ENCODE assay signal across 9 cellular contexts in the genomic region with DNA sequence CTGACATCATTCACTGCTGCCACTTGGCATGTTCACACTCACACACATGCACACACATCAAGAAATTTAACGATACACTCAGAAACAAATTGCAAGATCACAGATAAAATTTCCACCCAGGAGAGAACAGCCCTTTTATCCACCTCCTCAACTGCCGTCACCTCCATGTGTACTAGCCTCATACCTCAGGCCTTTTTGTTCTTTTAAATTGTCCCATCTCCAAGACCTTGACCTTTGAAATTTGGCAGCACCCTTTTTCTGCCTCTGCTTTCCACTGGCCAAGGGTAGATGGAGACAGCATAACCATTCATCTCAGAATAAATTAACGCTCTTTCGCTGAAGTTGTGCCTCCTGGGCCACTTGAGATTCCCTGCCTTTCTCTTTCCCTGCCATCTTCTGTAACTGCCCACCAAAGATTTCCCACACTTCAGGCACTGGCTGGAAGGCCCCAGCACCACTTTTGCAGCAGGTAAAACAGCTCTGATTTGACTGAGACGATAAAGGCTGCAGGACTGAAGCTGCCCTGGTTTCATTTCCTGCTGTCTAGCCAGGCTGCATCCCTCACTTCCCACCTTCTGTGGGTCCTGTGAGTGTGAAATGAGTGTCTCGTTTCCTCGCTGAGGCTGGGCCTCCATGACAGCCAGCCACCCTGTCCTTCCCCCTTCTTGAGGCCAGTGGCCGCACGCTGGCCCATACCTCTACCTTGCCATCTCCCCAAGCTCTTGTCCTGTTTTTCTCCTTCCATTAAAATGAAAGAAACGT. TPM values are rescaled to one million over a fixed set of nuclear protein-coding genes. Genes with fewer than 3 reads are reported as not detected.
DNase-seq lines count a peak whose midpoint lies in the region; ATAC-seq and TF ChIP-seq lines count a peak whose summit lies in the region.
"Had no signal": no experiment of that assay in that cellular context is flagged by ENCODE, and none has a peak within 500 bp of the region (broad histone marks: within the 10 kb centered on the region; RNA-seq: fewer than 3 reads in every experiment).

No MANE protein-coding gene starts in this region.

- H3K79me1 ChIP-seq in IMR-90 (ENCODE audit: low read depth in 1 of 2, low read length in 2 of 2), result peaks cover 49 to 84% of the 10 kb centered on the region in 2 experiments

- peak in 1 of 7 experiments; percentile 35 for DNase-seq in CD8-positive, alpha-beta T cell
- DNase-seq in GM20000 (ENCODE audit: low spot score) (peak; percentile 47), IMR-90 (no peak), dorsolateral prefrontal cortex (no peak), suprapubic skin (ENCODE audit: low spot score in 2 of 2) (no peak), inferior parietal cortex (ENCODE audit: extremely low spot score) (no peak), NCI-H2171 treated with DMSO at 0.1 percent for 48 hours (lab: John Stamatoyannopoulos, UW) (no peak), NCI-H748 (lab: John Stamatoyannopoulos, UW; ENCODE audit: unreplicated experiment) (no peak)
- DNase-seq: left cardiac atrium had no signal

- peak overlapping the region; percentile 7 for H2AK9ac ChIP-seq in IMR-90 (replicated peaks; ENCODE audit: low read depth, low read length, poor library complexity)

- no peak overlapping the region for H2AFZ ChIP-seq in IMR-90 (replicated peaks; ENCODE audit: low read length, poor library complexity)

- TF ChIP-seq EP300 in suprapubic skin (IDR thresholded peaks at IDR 0.05), result no peak

- peak overlapping the region; percentile 77 for H3K23ac ChIP-seq in IMR-90 (ENCODE audit: low read depth, low read length)

- H2BK120ac ChIP-seq in IMR-90 (ENCODE audit: low read depth, low read length), result peak overlapping the region; percentile 90

- H4K8ac ChIP-seq in IMR-90 (ENCODE audit: low read depth in 2 of 2, low read length in 2 of 2), result peak overlapping the region; percentile 61 to 84; a peak in 3 of 4 replicates

- no peak overlapping the region for H3K4me2 ChIP-seq in IMR-90 (ENCODE audit: low read depth, low read length)

- H3K9me3 Mint-ChIP-seq in CD8-positive, alpha-beta T cell, result no peaks in the 10 kb centered on the region

- TF ChIP-seq POLR2A in IMR-90 (IDR thresholded peaks at IDR 0.05; ENCODE audit: low read depth, low read length), result no peak
- TF ChIP-seq POLR2A in suprapubic skin (IDR thresholded peaks at IDR 0.05), result no peak

- H3K4ac ChIP-seq in IMR-90 (ENCODE audit: low read depth, low read length), result peak overlapping the region; percentile 91

- peak overlapping the region; percentile 44 for H3K18ac ChIP-seq in IMR-90 (ENCODE audit: low read depth, low read length)

- in situ Hi-C loops in IMR-90 (cut with MboI; ENCODE audit: low sequenced_read_pairs), result no loop called here

- H3K27me3 Mint-ChIP-seq in CD8-positive, alpha-beta T cell (ENCODE audit: low read depth), result no peaks in the 10 kb centered on the region

- no peak overlapping the region for H3K4me3 Mint-ChIP-seq in CD8-positive, alpha-beta T cell

- no peak for TF ChIP-seq RAD21 in IMR-90 (IDR thresholded peaks at IDR 0.05; ENCODE audit: low read length)

- POLR2A ChIA-PET in CD8-positive, alpha-beta T cell (lab: Charles Lee), result no interaction called here
- POLR2A ChIA-PET in IMR-90 (lab: Charles Lee; ENCODE audit: unreplicated experiment), result no interaction called here

- ATAC-seq in CD8-positive, alpha-beta T cell, result peak; percentile 67
- no peak for ATAC-seq in IMR-90 (ENCODE audit: low read depth)

- H3K9me3 ChIP-seq in CD8-positive, alpha-beta T cell (ENCODE audit: low read length), result no peaks in the 10 kb centered on the region
- no peaks in the 10 kb centered on the region for H3K9me3 ChIP-seq in IMR-90 (ENCODE audit: control insufficient read depth, insufficient read depth, low read length)
- H3K9me3 ChIP-seq in suprapubic skin, result no peaks in the 10 kb centered on the region

- peaks cover 44% of the 10 kb centered on the region for H3K36me3 Mint-ChIP-seq in CD8-positive, alpha-beta T cell

- H3K27ac ChIP-seq in CD8-positive, alpha-beta T cell (ENCODE audit: low read depth, low read length), result no peak overlapping the region
- H3K27ac ChIP-seq in IMR-90 (ENCODE audit: insufficient read depth, low read length), result peak overlapping the region; percentile 20; the same call in 1 of the 2 replicates
- H3K27ac ChIP-seq in dorsolateral prefrontal cortex, result peak overlapping the region; percentile 8 to 97 (median 73)
- peak overlapping the region; percentile 36 for H3K27ac ChIP-seq in suprapubic skin

- no peak for TF ChIP-seq CTCF in CD8-positive, alpha-beta T cell (IDR thresholded peaks at IDR 0.05)
- TF ChIP-seq CTCF in GM20000 (IDR thresholded peaks at IDR 0.05; ENCODE audit: extremely low read depth, missing control alignments), result no peak
- no peak for TF ChIP-seq CTCF in IMR-90 (conservative IDR thresholded peaks at IDR 0.05; ENCODE audit: low read depth, low read length)
- no peak for TF ChIP-seq CTCF in dorsolateral prefrontal cortex (IDR thresholded peaks at IDR 0.05 in 54 of 56, conservative IDR thresholded peaks at IDR 0.05 in 2 of 56; ENCODE audit: low read depth in 1 of 56, partially characterized antibody in 56 of 56)
- no peak for TF ChIP-seq CTCF in suprapubic skin (IDR thresholded peaks at IDR 0.05)

- no peaks in the 10 kb centered on the region for H3K27me3 ChIP-seq in CD8-positive, alpha-beta T cell (ENCODE audit: insufficient read depth, low read length)
- H3K27me3 ChIP-seq in IMR-90 (ENCODE audit: control insufficient read depth, insufficient read depth, low read length) (no peaks in the 10 kb centered on the region), dorsolateral prefrontal cortex (no peaks in the 10 kb centered on the region), suprapubic skin (no peaks in the 10 kb centered on the region)

- H4K20me1 ChIP-seq in IMR-90 (ENCODE audit: insufficient read depth, low read length), result peaks cover 15% of the 10 kb centered on the region; the same call in 1 of the 2 replicates

- H2BK5ac ChIP-seq in IMR-90 (ENCODE audit: low read depth, low read length, poor library complexity, severe bottlenecking), result peak overlapping the region; percentile 37

- peak overlapping the region; percentile 95 for H4K91ac ChIP-seq in IMR-90 (ENCODE audit: insufficient read depth, low read depth, low read length)

- intact Hi-C loops in CD8-positive, alpha-beta T cell (cut with DNase I, micrococcal nuclease), result no loop called here
- intact Hi-C loops in IMR-90 (cut with micrococcal nuclease), result no loop called here
- intact Hi-C loops in dorsolateral prefrontal cortex (cut with DNase I), result no loop called here

- dilution Hi-C loops in IMR-90 (cut with HindIII; ENCODE audit: low sequenced_read_pairs, unreplicated experiment), result no loop called here

- H3K9me1 ChIP-seq in IMR-90 (ENCODE audit: insufficient read depth, low read length), result peaks cover 45% of the 10 kb centered on the region

- H3K36me3 ChIP-seq in CD8-positive, alpha-beta T cell (ENCODE audit: insufficient read depth, low read length), result no peaks in the 10 kb centered on the region
- H3K36me3 ChIP-seq in IMR-90 (ENCODE audit: control insufficient read depth, insufficient read depth, low read length) (no peaks in the 10 kb centered on the region), suprapubic skin (no peaks in the 10 kb centered on the region)

- H3K4me1 ChIP-seq in CD8-positive, alpha-beta T cell (ENCODE audit: insufficient read depth, low read length), result peaks cover 10% of the 10 kb centered on the region
- H3K4me1 ChIP-seq in IMR-90 (ENCODE audit: control insufficient read depth, insufficient read depth, low read length), result peaks cover 47% of the 10 kb centered on the region
- peaks cover 61% of the 10 kb centered on the region for H3K4me1 ChIP-seq in suprapubic skin

- peak overlapping the region; percentile 83; the same call in 1 of the 2 replicates for H2BK20ac ChIP-seq in IMR-90 (ENCODE audit: low read depth, low read length)

- no TSS peak for BruUV-seq in IMR-90 (replicated peaks; lab: Mats Ljungman, UMichigan)

- peak overlapping the region; percentile 67; the same call in 2 of the 3 replicates for H2BK15ac ChIP-seq in IMR-90 (ENCODE audit: low read depth, low read length)

- peak overlapping the region; percentile 45 for H4K5ac ChIP-seq in IMR-90 (ENCODE audit: low read depth, low read length)

- H2AK5ac ChIP-seq in IMR-90 (ENCODE audit: low read depth, low read length), result peak overlapping the region; percentile 83

- no peak overlapping the region for H3K56ac ChIP-seq in IMR-90 (ENCODE audit: extremely low read depth, insufficient read depth, low read length)

- no peak overlapping the region for H3K9ac ChIP-seq in IMR-90 (ENCODE audit: low read depth, low read length)

- CTCF ChIA-PET in CD8-positive, alpha-beta T cell (lab: Charles Lee), result no interaction called here
- CTCF ChIA-PET in IMR-90 (lab: Yijun Ruan, JAX), result no interaction called here

- peak overlapping the region; percentile 84 for H3K27ac Mint-ChIP-seq in CD8-positive, alpha-beta T cell

- WGBS in IMR-90 (ENCODE audit: extremely low coverage in 2 of 2, insufficient read length in 1 of 2), 2 experiments, result 83% methylated on average over 2 of the region's 10 CpGs; no CpG with 5 or more reads in 1 of the 2 experiments
- 74% methylated on average over 10 of the region's 10 CpGs for WGBS in suprapubic skin

- no peak overlapping the region for H3K4me3 ChIP-seq in CD8-positive, alpha-beta T cell (ENCODE audit: low read depth, low read length)
- H3K4me3 ChIP-seq in IMR-90 (ENCODE audit: insufficient read depth, low read depth, low read length) (no peak overlapping the region), dorsolateral prefrontal cortex (peak overlapping the region in 7 of 59 donors; percentile 2 to 42 (median 15)), suprapubic skin (no peak overlapping the region)

- H3K4me1 Mint-ChIP-seq in CD8-positive, alpha-beta T cell (ENCODE audit: low read depth), result peaks cover 64% of the 10 kb centered on the region

- peak overlapping the region; percentile 84; the same call in 1 of the 2 replicates for H3K14ac ChIP-seq in IMR-90 (replicated peaks; ENCODE audit: low read depth, low read length)

TF ChIP-seq in IMR-90, 13 proteins besides CTCF, POLR2A, EP300 and RAD21 (continues in another document):
- TF ChIP-seq, protein P1, sequence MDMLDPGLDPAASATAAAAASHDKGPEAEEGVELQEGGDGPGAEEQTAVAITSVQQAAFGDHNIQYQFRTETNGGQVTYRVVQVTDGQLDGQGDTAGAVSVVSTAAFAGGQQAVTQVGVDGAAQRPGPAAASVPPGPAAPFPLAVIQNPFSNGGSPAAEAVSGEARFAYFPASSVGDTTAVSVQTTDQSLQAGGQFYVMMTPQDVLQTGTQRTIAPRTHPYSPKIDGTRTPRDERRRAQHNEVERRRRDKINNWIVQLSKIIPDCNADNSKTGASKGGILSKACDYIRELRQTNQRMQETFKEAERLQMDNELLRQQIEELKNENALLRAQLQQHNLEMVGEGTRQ (IDR thresholded peaks at IDR 0.05; ENCODE audit: low read depth, low read length), result no peak
- TF ChIP-seq NFE2L2 (IDR thresholded peaks at IDR 0.05; ENCODE audit: low read depth, low read length) (no peak), FOS (IDR thresholded peaks at IDR 0.05; ENCODE audit: low read depth, low read length) (no peak)

RNA-seq across cellular contexts. Expression of a gene that starts 39.3 kb away (rescaled TPM):
- 10 to 100 TPM; 31.2 to 33.2 TPM for total RNA-seq in CD8-positive, alpha-beta T cell
- 103 and 126 TPM in 2 replicates for total RNA-seq in IMR-90 (2012; rRNA removed)
- 24.8 and 26.9 TPM in 2 replicates for polyA plus RNA-seq in IMR-90 (2012; rRNA removed)
- polyA plus RNA-seq in IMR-90 (2012; cell fraction: cytosol; rRNA removed), result 8.1 and 11.6 TPM in 2 replicates
- polyA plus RNA-seq in IMR-90 (2012; cell fraction: nucleus; rRNA removed; ENCODE audit: low replicate concordance), result 9.4 and 35.9 TPM in 2 replicates
- total RNA-seq in dorsolateral prefrontal cortex, result 100 to 1,000 TPM in 119 of 120 experiments, 10 to 100 TPM in 1; 96.2 to 275 (median 181) TPM
- 10 to 100 TPM; 64.2 to 92.4 (median 73.4) TPM for total RNA-seq in suprapubic skin
